ENCODE assay signal across 8 cellular contexts in genomic region chr2:127387655-127388422, GRCh38. TPM values are rescaled to one million over a fixed set of nuclear protein-coding genes. Genes with fewer than 3 reads are reported as not detected.
DNase-seq lines count a peak whose midpoint lies in the region; ATAC-seq and TF ChIP-seq lines count a peak whose summit lies in the region.

TSS of gene MAP3K2 (minus strand) at chr2:127387975. CDS start at chr2:127343129, 44,846 bp downstream.

- DNase-seq in DMS 273 treated with DMSO at 0.1 percent for 48 hours (lab: John Stamatoyannopoulos, UW) = peak; percentile 72
- DNase-seq in IMR-90 = peak; percentile 90
- DNase-seq in OCI-M2 (lab: John Stamatoyannopoulos, UW; ENCODE audit: unreplicated experiment) = peak; percentile 58
- DNase-seq in activated T-cell treated with anti-CD3 and anti-CD28 coated beads, Interleukin-2, amount 50 U/mL, for 1 hour = peak; percentile 99
- no peak for DNase-seq in epithelial cell of proximal tubule (ENCODE audit: low read depth)
- DNase-seq in stimulated activated CD8-positive, alpha-beta memory T cell treated with anti-CD3 and anti-CD28 coated beads, Interleukin-4, amount 100 ng/mL, for 4 hours (ENCODE audit: low read depth in 2 of 2, low spot score in 1 of 2) = peak; percentile 90 to 91

- peak within 1 kb of the TSS; percentile 39 for H2BK20ac ChIP-seq in IMR-90 (ENCODE audit: low read depth, low read length)

- H3K27ac ChIP-seq in IMR-90 (ENCODE audit: insufficient read depth, low read length) (peak within 1 kb of the TSS; percentile 95), mucosa of rectum (ENCODE audit: low read depth in 2 of 2, low read length in 2 of 2) (peak within 1 kb of the TSS; percentile 99 to 100)

- in situ Hi-C loops in IMR-90 (cut with MboI; ENCODE audit: low sequenced_read_pairs) = no loop called here

- H3K4ac ChIP-seq in IMR-90 (ENCODE audit: low read depth, low read length) = peak within 1 kb of the TSS; percentile 98

- dilution Hi-C loops in IMR-90 (cut with HindIII; ENCODE audit: low sequenced_read_pairs, unreplicated experiment) = no loop called here

- H3K9me3 ChIP-seq in IMR-90 (ENCODE audit: control insufficient read depth, insufficient read depth, low read length) = no peaks in the 10 kb centered on the region
- no peaks in the 10 kb centered on the region for H3K9me3 ChIP-seq in mucosa of rectum (ENCODE audit: control insufficient read depth in 2 of 2, low read length in 2 of 2)

- CTCF ChIA-PET in IMR-90 (lab: Yijun Ruan, JAX) = no interaction called here

- H3K36me3 ChIP-seq in IMR-90 (ENCODE audit: control insufficient read depth, insufficient read depth, low read length) (no peaks in the 10 kb centered on the region), mucosa of rectum (ENCODE audit: control insufficient read depth in 2 of 2, insufficient read depth in 2 of 2, low read length in 2 of 2) (no peaks in the 10 kb centered on the region)

- TF ChIP-seq POLR2A in IMR-90 (IDR thresholded peaks at IDR 0.05; ENCODE audit: low read depth, low read length) = peak; percentile 95

- no peak; the same call in 1 of the 2 replicates for TF ChIP-seq RAD21 in IMR-90 (IDR thresholded peaks at IDR 0.05; ENCODE audit: low read length)

- H2AK5ac ChIP-seq in IMR-90 (ENCODE audit: low read depth, low read length) = peak within 1 kb of the TSS; percentile 78

- peak within 1 kb of the TSS; percentile 68 for H3K18ac ChIP-seq in IMR-90 (ENCODE audit: low read depth, low read length)

- peak within 1 kb of the TSS; percentile 98 for H3K4me3 ChIP-seq in IMR-90 (ENCODE audit: insufficient read depth, low read depth, low read length)
- H3K4me3 ChIP-seq in epithelial cell of proximal tubule (ENCODE audit: low read depth, low read length) = peak within 1 kb of the TSS; percentile 84
- peak within 1 kb of the TSS; percentile 85 to 99 for H3K4me3 ChIP-seq in mucosa of rectum (ENCODE audit: low read length in 2 of 2)

- peak within 1 kb of the TSS; percentile 95 for H3K9ac ChIP-seq in IMR-90 (ENCODE audit: low read depth, low read length)
- peak within 1 kb of the TSS; percentile 97 to 98 for H3K9ac ChIP-seq in mucosa of rectum (ENCODE audit: low read depth in 1 of 2, low read length in 2 of 2)

- H4K91ac ChIP-seq in IMR-90 (ENCODE audit: insufficient read depth, low read depth, low read length) = peak within 1 kb of the TSS; percentile 85

- H3K4me2 ChIP-seq in IMR-90 (ENCODE audit: low read depth, low read length) = peak within 1 kb of the TSS; percentile 99

- intact Hi-C loops in IMR-90 (cut with micrococcal nuclease) = loop anchor here (1.0 to 10.0 kb wide), 2 partner anchors 64 to 87 kb away; no protein-coding TSS in a partner anchor

- TF ChIP-seq CTCF in IMR-90 (conservative IDR thresholded peaks at IDR 0.05; ENCODE audit: low read depth, low read length) (peak; percentile 8; the same call in 1 of the 2 replicates), epithelial cell of proximal tubule (conservative IDR thresholded peaks at IDR 0.05; ENCODE audit: low read depth, low read length) (no peak)

- 1% methylated on average over 46 of the region's 100 CpGs; no CpG with 5 or more reads in 1 of the 2 experiments for WGBS in IMR-90 (ENCODE audit: extremely low coverage in 2 of 2, insufficient read length in 1 of 2), 2 experiments

- peak within 1 kb of the TSS; percentile 95; the same call in 2 of the 3 replicates for H2BK15ac ChIP-seq in IMR-90 (ENCODE audit: low read depth, low read length)

- H4K20me1 ChIP-seq in IMR-90 (ENCODE audit: insufficient read depth, low read length) = peaks cover 35% of the 10 kb centered on the region

- no TSS peak for BruUV-seq in IMR-90 (replicated peaks; lab: Mats Ljungman, UMichigan)

- peak within 1 kb of the TSS; percentile 94 to 98 for H4K8ac ChIP-seq in IMR-90 (ENCODE audit: low read depth in 2 of 2, low read length in 2 of 2)

- POLR2A ChIA-PET in IMR-90 (lab: Charles Lee; ENCODE audit: unreplicated experiment) = interaction anchor here (1.2 kb wide), 1 partner anchor 23 kb away, joined by 3 read pairs; no protein-coding TSS in a partner anchor

- H2BK120ac ChIP-seq in IMR-90 (ENCODE audit: low read depth, low read length) = peak within 1 kb of the TSS; percentile 84

- ATAC-seq in GM21528 (IDR thresholded peaks at IDR 0.05; ENCODE audit: low FRiP score, unreplicated experiment) (peak; percentile 80), IMR-90 (ENCODE audit: low read depth) (peak; percentile 92)

- H3K79me1 ChIP-seq in IMR-90 (ENCODE audit: low read depth in 1 of 2, low read length in 2 of 2) = peaks cover 9 to 28% of the 10 kb centered on the region in 2 experiments; a peak in 2 of 4 replicates

- H2BK5ac ChIP-seq in IMR-90 (ENCODE audit: low read depth, low read length, poor library complexity, severe bottlenecking) = peak within 1 kb of the TSS; percentile 94

- peak within 1 kb of the TSS; percentile 99 for H2AFZ ChIP-seq in IMR-90 (replicated peaks; ENCODE audit: low read length, poor library complexity)

- peak within 1 kb of the TSS; percentile 88 for H3K56ac ChIP-seq in IMR-90 (ENCODE audit: extremely low read depth, insufficient read depth, low read length)

- peaks cover 5% of the 10 kb centered on the region for H3K4me1 ChIP-seq in IMR-90 (ENCODE audit: control insufficient read depth, insufficient read depth, low read length)
- peaks cover 7 to 28% of the 10 kb centered on the region in 2 donors for H3K4me1 ChIP-seq in mucosa of rectum (ENCODE audit: control insufficient read depth in 2 of 2, insufficient read depth in 2 of 2, low read length in 2 of 2)

- peak within 1 kb of the TSS; percentile 99 for H3K14ac ChIP-seq in IMR-90 (replicated peaks; ENCODE audit: low read depth, low read length)

- peak within 1 kb of the TSS; percentile 93 for H4K5ac ChIP-seq in IMR-90 (ENCODE audit: low read depth, low read length)

- H3K23ac ChIP-seq in IMR-90 (ENCODE audit: low read depth, low read length) = peak within 1 kb of the TSS; percentile 95

- H3K27me3 ChIP-seq in IMR-90 (ENCODE audit: control insufficient read depth, insufficient read depth, low read length) (no peaks in the 10 kb centered on the region), mucosa of rectum (ENCODE audit: control insufficient read depth in 2 of 2, insufficient read depth in 2 of 2, low read length in 2 of 2) (no peaks in the 10 kb centered on the region)

- peaks cover 4% of the 10 kb centered on the region; the same call in 1 of the 2 replicates for H3K9me1 ChIP-seq in IMR-90 (ENCODE audit: insufficient read depth, low read length)

- peak within 1 kb of the TSS; percentile 99 for H2AK9ac ChIP-seq in IMR-90 (replicated peaks; ENCODE audit: low read depth, low read length, poor library complexity)

TF ChIP-seq in IMR-90, 13 proteins besides CTCF, POLR2A, EP300 and RAD21:
- TF ChIP-seq RFX5 (IDR thresholded peaks at IDR 0.05; ENCODE audit: low read depth, low read length) (0 out of 2 replicates have a peak, but pooled peaks have one; percentile 28), BHLHE40 (IDR thresholded peaks at IDR 0.05; ENCODE audit: low read depth, low read length) (no peak; the same call in none of the 2 replicates), CHD1 (IDR thresholded peaks at IDR 0.05; ENCODE audit: low read depth, low read length) (peak; percentile 49), MAZ (IDR thresholded peaks at IDR 0.05; ENCODE audit: borderline replicate concordance, low read depth, low read length) (peak; percentile 75; the same call in 1 of the 2 replicates), NFE2L2 (IDR thresholded peaks at IDR 0.05; ENCODE audit: low read depth, low read length) (no peak), RCOR1 (IDR thresholded peaks at IDR 0.05; ENCODE audit: insufficient replicate concordance, low read length) (no peak), MAFK (IDR thresholded peaks at IDR 0.05; ENCODE audit: low read depth, low read length) (no peak), FOS (IDR thresholded peaks at IDR 0.05; ENCODE audit: low read depth, low read length) (no peak), MXI1 (IDR thresholded peaks at IDR 0.05; ENCODE audit: borderline replicate concordance, low read depth, low read length) (0 out of 2 replicates have a peak, but pooled peaks have one; percentile 29), USF2 (IDR thresholded peaks at IDR 0.05; ENCODE audit: low read depth, low read length) (peak; percentile 56), ELK1 (IDR thresholded peaks at IDR 0.05; ENCODE audit: borderline replicate concordance, low read depth, low read length) (no peak)

RNA-seq across cellular contexts. Expression of gene MAP3K2, which starts in this region (rescaled TPM):
- total RNA-seq in IMR-90 (2012; rRNA removed) (30.8 and 31.9 TPM in 2 replicates), epithelial cell of proximal tubule (17.6 and 22.4 TPM in 2 replicates)
- 6.2 and 6.5 TPM in 2 replicates for polyA plus RNA-seq in IMR-90 (2012; rRNA removed)
- polyA plus RNA-seq in IMR-90 (2012; cell fraction: cytosol; rRNA removed) = 2.0 and 2.1 TPM in 2 replicates
- 3.2 and 7.7 TPM in 2 replicates for polyA plus RNA-seq in IMR-90 (2012; cell fraction: nucleus; rRNA removed; ENCODE audit: low replicate concordance)
